In the genomic region with DNA sequence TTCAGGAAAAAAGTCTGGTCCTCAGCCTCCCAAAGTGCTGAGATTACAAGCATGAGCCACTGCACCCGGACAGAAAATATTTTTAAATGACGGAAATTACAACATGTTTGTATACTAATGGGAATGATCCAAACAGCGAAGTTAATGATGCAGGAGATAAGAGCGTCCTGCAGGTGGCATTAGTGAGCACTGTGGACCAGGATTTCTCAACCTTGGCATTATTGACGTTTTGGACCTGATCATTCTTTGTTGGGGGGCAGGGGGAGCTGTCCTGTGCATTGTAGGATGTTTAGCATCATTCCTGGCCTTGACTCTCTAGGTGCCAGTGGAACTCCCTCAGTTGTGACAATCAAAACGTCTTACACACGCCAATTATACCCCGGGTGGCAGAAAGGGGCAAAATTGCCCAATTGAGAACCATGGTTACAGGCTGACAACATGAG, we compare ENCODE assay signal across 9 cellular contexts. TPM values are rescaled to one million over a fixed set of nuclear protein-coding genes. Genes with fewer than 3 reads are reported as not detected.
DNase-seq lines count a peak whose midpoint lies in the region; ATAC-seq, FAIRE-seq and TF ChIP-seq lines count a peak whose summit lies in the region.
"Had no signal": no experiment of that assay in that cellular context is flagged by ENCODE, and none has a peak within 500 bp of the region (broad histone marks: within the 10 kb centered on the region; RNA-seq: fewer than 3 reads in every experiment).

No MANE protein-coding gene starts in this region.

- no peak overlapping the region for H3K4me3 Mint-ChIP-seq in CD8-positive, alpha-beta memory T cell
- no peak overlapping the region for H3K4me3 Mint-ChIP-seq in chondrocyte (ENCODE audit: unreplicated experiment)

- TF ChIP-seq CTCF in chondrocyte (IDR thresholded peaks at IDR 0.05) (peak; percentile 84), liver (IDR thresholded peaks at IDR 0.05; ENCODE audit: low read depth, low read length, missing input control) (peak; percentile 58)

- H3K27ac ChIP-seq in CD8-positive, alpha-beta memory T cell (ENCODE audit: low read depth, low read length) = no peak overlapping the region
- peak overlapping the region in 1 of 2 donors; percentile 54 for H3K27ac ChIP-seq in liver (ENCODE audit: low read depth in 1 of 2, low read length in 2 of 2)
- H3K27ac ChIP-seq: ovary had no signal

- no peaks in the 10 kb centered on the region for H3K9me3 ChIP-seq in CD8-positive, alpha-beta memory T cell (ENCODE audit: low read length)
- H3K9me3 ChIP-seq in liver (ENCODE audit: control insufficient read depth in 4 of 4, low read length in 3 of 4) = no peaks in the 10 kb centered on the region
- H3K9me3 ChIP-seq: ovary had no signal

- POLR2A ChIA-PET in CD8-positive, alpha-beta memory T cell (lab: Charles Lee) = no interaction called here

- TF ChIP-seq POLR2A in H54 (IDR thresholded peaks at IDR 0.05; ENCODE audit: low read depth, low read length) = no peak

- no peaks in the 10 kb centered on the region for H3K27me3 ChIP-seq in CD8-positive, alpha-beta memory T cell (ENCODE audit: insufficient read depth, low read length, poor library complexity, severe bottlenecking)
- H3K27me3 ChIP-seq in liver (ENCODE audit: control insufficient read depth in 4 of 4, insufficient read depth in 4 of 4, low read length in 3 of 4) = no peaks in the 10 kb centered on the region
- H3K27me3 ChIP-seq: ovary had no signal

- H3K4me1 ChIP-seq in CD8-positive, alpha-beta memory T cell (ENCODE audit: insufficient read depth, low read length) = no peaks in the 10 kb centered on the region
- peaks cover 0 to 7% (median 2%) of the 10 kb centered on the region in 4 donors for H3K4me1 ChIP-seq in liver (ENCODE audit: control insufficient read depth in 4 of 4, insufficient read depth in 4 of 4, low read length in 3 of 4)

- no peaks in the 10 kb centered on the region for H3K9me3 Mint-ChIP-seq in CD8-positive, alpha-beta memory T cell
- no peaks in the 10 kb centered on the region for H3K9me3 Mint-ChIP-seq in chondrocyte (ENCODE audit: low read depth)

- in situ Hi-C loops in SK-MEL-5 (cut with HindIII; ENCODE audit: low pct_unique_long_range_greater_than_20kb, low sequenced_read_pairs) = no loop called here

- no peak for ATAC-seq in HG03571 (IDR thresholded peaks at IDR 0.05; ENCODE audit: unreplicated experiment)

- peak; percentile 1 to 55 (median 32) for DNase-seq in CD8-positive, alpha-beta memory T cell
- DNase-seq in H54 (ENCODE audit: insufficient read length, low spot score) (peak; percentile 1), SK-MEL-5 (ENCODE audit: low read depth, low spot score) (peak; percentile 54), chondrocyte (ENCODE audit: low spot score) (no peak), urothelium cell line (ENCODE audit: low spot score) (peak; percentile 37), NCI-H1048 (lab: John Stamatoyannopoulos, UW) (no peak)

- peaks cover 4 to 47% (median 12%) of the 10 kb centered on the region in 3 donors for H3K36me3 Mint-ChIP-seq in CD8-positive, alpha-beta memory T cell
- peaks cover 22% of the 10 kb centered on the region for H3K36me3 Mint-ChIP-seq in chondrocyte (ENCODE audit: low read depth)

- peak; percentile 67 to 80 for TF ChIP-seq RAD21 in liver (IDR thresholded peaks at IDR 0.05)

- H3K27me3 Mint-ChIP-seq in CD8-positive, alpha-beta memory T cell = no peaks in the 10 kb centered on the region
- H3K27me3 Mint-ChIP-seq in chondrocyte (ENCODE audit: low read depth) = no peaks in the 10 kb centered on the region

- H3K36me3 ChIP-seq in CD8-positive, alpha-beta memory T cell (ENCODE audit: insufficient read depth, low read length) = peaks cover 31% of the 10 kb centered on the region
- peaks cover 4 to 45% (median 25%) of the 10 kb centered on the region in 4 donors for H3K36me3 ChIP-seq in liver (ENCODE audit: control insufficient read depth in 4 of 4, insufficient read depth in 3 of 4, low read depth in 1 of 4, low read length in 3 of 4)
- H3K36me3 ChIP-seq: ovary had no signal

- FAIRE-seq in H54 (lab: Jason Lieb, UNC) (peak; percentile 93), urothelium cell line (lab: Jason Lieb, UNC) (peak; percentile 32)

- H3K4me3 ChIP-seq in CD8-positive, alpha-beta memory T cell (ENCODE audit: low read length) = no peak overlapping the region
- no peak overlapping the region for H3K4me3 ChIP-seq in liver (ENCODE audit: low read depth in 1 of 3, low read length in 3 of 3)
- H3K4me3 ChIP-seq: ovary had no signal

- 47% methylated on average over 8 of the region's 8 CpGs for WGBS in liver

- no peak overlapping the region for H3K27ac Mint-ChIP-seq in CD8-positive, alpha-beta memory T cell
- no peak overlapping the region for H3K27ac Mint-ChIP-seq in chondrocyte (ENCODE audit: unreplicated experiment)

- CTCF ChIA-PET in CD8-positive, alpha-beta memory T cell (lab: Charles Lee) = interaction anchor here (0.6 to 1.2 kb wide), 8 partner anchors 27 to 243 kb away, joined by 3 to 5 read pairs (median 4); no protein-coding TSS in a partner anchor

- no peak overlapping the region for H3K9ac ChIP-seq in liver (ENCODE audit: low read depth in 1 of 2, low read length in 2 of 2)

- H3K4me1 Mint-ChIP-seq in CD8-positive, alpha-beta memory T cell = no peaks in the 10 kb centered on the region
- H3K4me1 Mint-ChIP-seq in chondrocyte (ENCODE audit: low read depth) = no peaks in the 10 kb centered on the region

TF ChIP-seq in liver, 16 proteins besides CTCF, POLR2A, EP300 and RAD21:
- TF ChIP-seq GABPA (IDR thresholded peaks at IDR 0.05 in 1 of 2, conservative IDR thresholded peaks at IDR 0.05 in 1 of 2) (no peak), HNF4A (conservative IDR thresholded peaks at IDR 0.05) (peak in 1 of 2 donors; percentile 30), SP1 (IDR thresholded peaks at IDR 0.05) (no peak), YY1 (IDR thresholded peaks at IDR 0.05) (no peak)
- TF ChIP-seq, protein P1, sequence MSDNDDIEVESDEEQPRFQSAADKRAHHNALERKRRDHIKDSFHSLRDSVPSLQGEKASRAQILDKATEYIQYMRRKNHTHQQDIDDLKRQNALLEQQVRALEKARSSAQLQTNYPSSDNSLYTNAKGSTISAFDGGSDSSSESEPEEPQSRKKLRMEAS (IDR thresholded peaks at IDR 0.05) = no peak
TF ChIP-seq in liver: peak in this region for 1.

RNA-seq across cellular contexts. Expression of gene SCFD1, which starts 34.1 kb away (rescaled TPM):
- 10 to 100 TPM; 62.7 to 66.9 TPM for total RNA-seq in CD8-positive, alpha-beta memory T cell
- polyA plus RNA-seq in CD8-positive, alpha-beta memory T cell = 63.8 TPM
- 76.5 and 81.1 TPM in 2 replicates for total RNA-seq in SK-MEL-5 (2014; rRNA removed; shearing (Covaris generic))
- 32.6 and 32.9 TPM in 2 replicates for polyA plus RNA-seq in SK-MEL-5 (2015; cell fraction: cytosol; rRNA removed)
- 41.9 and 65.8 TPM in 2 replicates for polyA plus RNA-seq in SK-MEL-5 (2015; cell fraction: nucleus; rRNA removed)
- 82.4 to 99.2 TPM (median 98.2 TPM) in 3 replicates for total RNA-seq in chondrocyte
- 10 to 100 TPM; 68.2 to 82.1 TPM for total RNA-seq in liver
- 10 to 100 TPM; 24.6 to 37.0 TPM for polyA plus RNA-seq in liver

Comparison
In these comparisons a context has a peak if more than half of its experiments do, and no peak if none do; other contexts are left out.
1. DNase-seq: peak in CD8-positive, alpha-beta memory T cell (5 of 5), H54 (single experiment), SK-MEL-5 (single experiment) and urothelium cell line (single experiment); none in chondrocyte (single experiment) and NCI-H1048 (single experiment).